Comparison of ENCODE assay signal across 19 cellular contexts in genomic region chr1:179303173-179303572, GRCh38. TPM values are rescaled to one million over a fixed set of nuclear protein-coding genes. Genes with fewer than 3 reads are reported as not detected.
A peak's percentile ranks its signal among the peaks of the same experiment; 100 is the strongest.
DNase-seq lines count a peak whose midpoint lies in the region; ATAC-seq and TF ChIP-seq lines count a peak whose summit lies in the region.
"Had no signal": no experiment of that assay in that cellular context is flagged by ENCODE, and none has a peak within 500 bp of the region (broad histone marks: within the 10 kb centered on the region; RNA-seq: fewer than 3 reads in every experiment).

No MANE protein-coding gene starts in this region.

- DNase-seq in MCF 10A (ENCODE audit: unreplicated experiment) (no peak), breast epithelium (ENCODE audit: low spot score in 2 of 2) (no peak), NCI-H2081 treated with DMSO at 0.1 percent for 48 hours (lab: John Stamatoyannopoulos, UW) (peak; percentile 33), SHP77 treated with DMSO at 0.1 percent for 48 hours (lab: John Stamatoyannopoulos, UW) (peak; percentile 45), H7 (no peak), DMS79 (lab: John Stamatoyannopoulos, UW) (no peak)
- no peak for DNase-seq in NK-92 treated with Interleukin-12 subunit alpha and Interleukin-12 subunit beta, amount 100 ng/mL, for 24 hours (lab: John Stamatoyannopoulos, UW)
- DNase-seq: CD4-positive, CD25-positive, alpha-beta regulatory T cell; DND-41; GM23248; HCEC 1CT; NCI-H1436; NCI-H2029 treated with DMSO at 0.1 percent for 48 hours; NCI-H510A; Peyer's patch had no signal

- H3K36me3 ChIP-seq in breast epithelium (no peaks in the 10 kb centered on the region), H7 (replicated peaks; ENCODE audit: control insufficient read depth, insufficient read depth, low read length) (no peaks in the 10 kb centered on the region)

- ATAC-seq in GM21423 (IDR thresholded peaks at IDR 0.05; ENCODE audit: unreplicated experiment), result no peak
- ATAC-seq: K562 had no signal

- peaks cover 28% of the 10 kb centered on the region for H3K4me1 Mint-ChIP-seq in MCF 10A (ENCODE audit: insufficient read depth, unreplicated experiment)

- H3K9me3 ChIP-seq in breast epithelium, result no peaks in the 10 kb centered on the region
- H3K9me3 ChIP-seq: Peyer's patch had no signal

- CTCF ChIA-PET in MCF 10A (lab: Yijun Ruan, JAX), result interaction anchor here (0.8 to 1.2 kb wide), 5 partner anchors 10 to 511 kb away, joined by 3 to 5 read pairs (median 3); partner anchors contain the start of gene SOAT1

- no TSS peak for BruUV-seq in MCF 10A (replicated peaks; lab: Mats Ljungman, UMichigan)

- intact Hi-C loops in MCF 10A (cut with micrococcal nuclease) (no loop called here), breast epithelium (cut with DNase I; ENCODE audit: low total_unique reads) (no loop called here)

- H3K4me3 ChIP-seq in breast epithelium (no peak overlapping the region), H7 (ENCODE audit: insufficient read depth, low read depth, low read length) (no peak overlapping the region)
- H3K4me3 ChIP-seq: GM23248, K562, Peyer's patch, SK-N-MC had no signal

- TF ChIP-seq POLR2A in breast epithelium (IDR thresholded peaks at IDR 0.05), result no peak

- TF ChIP-seq CTCF in MCF 10A (IDR thresholded peaks at IDR 0.05; ENCODE audit: unreplicated experiment), result no peak
- no peak for TF ChIP-seq CTCF in breast epithelium (IDR thresholded peaks at IDR 0.05)

- peak overlapping the region; percentile 44 for H3K27ac Mint-ChIP-seq in MCF 10A (ENCODE audit: low read depth, unreplicated experiment)
- H3K27ac Mint-ChIP-seq: B cell had no signal

- H3K4me1 ChIP-seq in breast epithelium, result no peaks in the 10 kb centered on the region

- peaks cover 7% of the 10 kb centered on the region for H3K9me3 Mint-ChIP-seq in MCF 10A (ENCODE audit: unreplicated experiment)
- H3K9me3 Mint-ChIP-seq: CD4-positive, CD25-positive, alpha-beta regulatory T cell had no signal

- H3K27me3 Mint-ChIP-seq in MCF 10A (ENCODE audit: insufficient read depth, unreplicated experiment), result no peaks in the 10 kb centered on the region
- H3K27me3 Mint-ChIP-seq: B cell; CD4-positive, CD25-positive, alpha-beta regulatory T cell had no signal

- H3K27me3 ChIP-seq in breast epithelium (no peaks in the 10 kb centered on the region), H7 (ENCODE audit: control insufficient read depth, insufficient read depth, low read length) (peaks cover 14% of the 10 kb centered on the region)
- H3K27me3 ChIP-seq: Peyer's patch had no signal

- H3K36me3 Mint-ChIP-seq in MCF 10A (ENCODE audit: insufficient read depth, unreplicated experiment), result peaks cover 31% of the 10 kb centered on the region

- H3K4me3 Mint-ChIP-seq in MCF 10A (ENCODE audit: unreplicated experiment), result no peak overlapping the region
- H3K4me3 Mint-ChIP-seq: B cell had no signal

- POLR2A ChIA-PET in MCF 10A (lab: Yijun Ruan, JAX), result interaction anchor here (2.8 kb wide), 1 partner anchor 9 kb away, joined by 20 read pairs; the partner anchor contains the start of gene SOAT1

- H3K27ac ChIP-seq in breast epithelium, result no peak overlapping the region
- H3K27ac ChIP-seq: GM23248, Peyer's patch, SK-N-MC had no signal

RNA-seq across cellular contexts. Expression of gene SOAT1, which starts 9.6 kb away (rescaled TPM):
- total RNA-seq in MCF 10A (2022), result 28.4 and 39.7 TPM in 2 replicates
- 10 to 100 TPM; 18.7 to 28.2 (median 22.4) TPM for total RNA-seq in breast epithelium
- total RNA-seq in H7 (2014; rRNA removed; shearing (Covaris generic)), result 2.7 and 2.8 TPM in 2 replicates

Comparison
In these comparisons a context has a peak if more than half of its experiments do, and no peak if none do; other contexts are left out.
1. DNase-seq: peak in NCI-H2081 treated with DMSO at 0.1 percent for 48 hours (single experiment) and SHP77 treated with DMSO at 0.1 percent for 48 hours (single experiment); none in MCF 10A (single experiment), breast epithelium (0 of 2), NK-92 treated with Interleukin-12 subunit alpha and Interleukin-12 subunit beta, amount 100 ng/mL, for 24 hours (single experiment), H7 (single experiment) and DMS79 (single experiment).